ENCODE assay signal across 8 cellular contexts in genomic region chr19:47699360-47699917, GRCh38. TPM values are rescaled to one million over a fixed set of nuclear protein-coding genes. Genes with fewer than 3 reads are reported as not detected.
A peak's percentile ranks its signal among the peaks of the same experiment; 100 is the strongest.
DNase-seq lines count a peak whose midpoint lies in the region; ATAC-seq and TF ChIP-seq lines count a peak whose summit lies in the region.

No MANE protein-coding gene starts in this region.

- H3K36me3 Mint-ChIP-seq in memory B cell: peaks cover 17% of the 10 kb centered on the region

- no peaks in the 10 kb centered on the region for H3K27me3 Mint-ChIP-seq in memory B cell

- H3K4me3 Mint-ChIP-seq in memory B cell: no peak overlapping the region

- intact Hi-C loops in tibial artery (cut with DNase I; ENCODE audit: low total_unique reads): loop anchor here (5.0 to 10.0 kb wide), 2 partner anchors 185 to 262 kb away; partner anchors contain the start of gene NAPA

- H3K27ac Mint-ChIP-seq in memory B cell: no peak overlapping the region

- no peaks in the 10 kb centered on the region for H3K9me3 ChIP-seq in tibial artery

- peaks cover 7% of the 10 kb centered on the region for H3K4me1 Mint-ChIP-seq in memory B cell

- peaks cover 24 to 87% (median 66%) of the 10 kb centered on the region in 3 donors for H3K36me3 ChIP-seq in tibial artery

- peaks cover 0 to 4% (median 2%) of the 10 kb centered on the region in 4 donors for H3K4me1 ChIP-seq in tibial artery

- no peaks in the 10 kb centered on the region for H3K27me3 ChIP-seq in tibial artery

- peak overlapping the region; percentile 23 for H3K27ac ChIP-seq in cingulate gyrus (ENCODE audit: low read depth, low read length)
- no peak overlapping the region for H3K27ac ChIP-seq in tibial artery

- peak; percentile 77 for DNase-seq in GM03348 (ENCODE audit: low spot score)
- peak; percentile 28 for DNase-seq in M059J (ENCODE audit: low read depth)
- DNase-seq in activated CD4-positive, CD25-positive, alpha-beta regulatory T cell (lab: John Stamatoyannopoulos, UW): peak; percentile 18 to 38 (median 28)
- peak; percentile 52 to 63 for DNase-seq in memory B cell (ENCODE audit: low spot score in 2 of 2)
- DNase-seq in tibial artery: peak in 1 of 2 donors; percentile 67
- no peak for DNase-seq in LoVo (ENCODE audit: low spot score)
- no peak for DNase-seq in amniotic stem cell (lab: John Stamatoyannopoulos, UW)

- H3K4me3 ChIP-seq in tibial artery: no peak overlapping the region

- peak; percentile 66 for ATAC-seq in memory B cell (ENCODE audit: low read depth)

- TF ChIP-seq CTCF in tibial artery (IDR thresholded peaks at IDR 0.05): peak; percentile 54 to 56

- H3K9me3 Mint-ChIP-seq in memory B cell: no peaks in the 10 kb centered on the region

RNA-seq across cellular contexts. Expression of gene EHD2, which starts 13.8 kb away (rescaled TPM):
- total RNA-seq in M059J (2014; rRNA removed; shearing (Covaris generic)): 34.0 and 91.2 TPM in 2 replicates

RNA-seq across cellular contexts. Expression of gene NOP53, which starts 45.9 kb away (rescaled TPM):
- 19.6 and 31.0 TPM in 2 replicates for total RNA-seq in M059J (2014; rRNA removed; shearing (Covaris generic))

Comparison
In these comparisons a context has a peak if more than half of its experiments do, and no peak if none do; other contexts are left out.
1. DNase-seq: peak in GM03348 (single experiment), M059J (single experiment), activated CD4-positive, CD25-positive, alpha-beta regulatory T cell (4 of 4) and memory B cell (2 of 2); none in LoVo (single experiment) and amniotic stem cell (single experiment).